1 cellular context compared by ENCODE assay signal in genomic region chrX:30889147-30890125, GRCh38.
TF ChIP-seq lines count a peak whose summit lies in the region.

A gene with protein sequence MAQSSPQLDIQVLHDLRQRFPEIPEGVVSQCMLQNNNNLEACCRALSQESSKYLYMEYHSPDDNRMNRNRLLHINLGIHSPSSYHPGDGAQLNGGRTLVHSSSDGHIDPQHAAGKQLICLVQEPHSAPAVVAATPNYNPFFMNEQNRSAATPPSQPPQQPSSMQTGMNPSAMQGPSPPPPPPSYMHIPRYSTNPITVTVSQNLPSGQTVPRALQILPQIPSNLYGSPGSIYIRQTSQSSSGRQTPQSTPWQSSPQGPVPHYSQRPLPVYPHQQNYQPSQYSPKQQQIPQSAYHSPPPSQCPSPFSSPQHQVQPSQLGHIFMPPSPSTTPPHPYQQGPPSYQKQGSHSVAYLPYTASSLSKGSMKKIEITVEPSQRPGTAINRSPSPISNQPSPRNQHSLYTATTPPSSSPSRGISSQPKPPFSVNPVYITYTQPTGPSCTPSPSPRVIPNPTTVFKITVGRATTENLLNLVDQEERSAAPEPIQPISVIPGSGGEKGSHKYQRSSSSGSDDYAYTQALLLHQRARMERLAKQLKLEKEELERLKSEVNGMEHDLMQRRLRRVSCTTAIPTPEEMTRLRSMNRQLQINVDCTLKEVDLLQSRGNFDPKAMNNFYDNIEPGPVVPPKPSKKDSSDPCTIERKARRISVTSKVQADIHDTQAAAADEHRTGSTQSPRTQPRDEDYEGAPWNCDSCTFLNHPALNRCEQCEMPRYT (minus strand): TSS chrX:30889254. CDS start chrX:30859588, 29,666 bp downstream.

TF ChIP-seq in HEK293, 187 proteins besides CTCF, POLR2A, EP300 and RAD21 (continued from another document and continues in another):
- TF ChIP-seq, protein P1, sequence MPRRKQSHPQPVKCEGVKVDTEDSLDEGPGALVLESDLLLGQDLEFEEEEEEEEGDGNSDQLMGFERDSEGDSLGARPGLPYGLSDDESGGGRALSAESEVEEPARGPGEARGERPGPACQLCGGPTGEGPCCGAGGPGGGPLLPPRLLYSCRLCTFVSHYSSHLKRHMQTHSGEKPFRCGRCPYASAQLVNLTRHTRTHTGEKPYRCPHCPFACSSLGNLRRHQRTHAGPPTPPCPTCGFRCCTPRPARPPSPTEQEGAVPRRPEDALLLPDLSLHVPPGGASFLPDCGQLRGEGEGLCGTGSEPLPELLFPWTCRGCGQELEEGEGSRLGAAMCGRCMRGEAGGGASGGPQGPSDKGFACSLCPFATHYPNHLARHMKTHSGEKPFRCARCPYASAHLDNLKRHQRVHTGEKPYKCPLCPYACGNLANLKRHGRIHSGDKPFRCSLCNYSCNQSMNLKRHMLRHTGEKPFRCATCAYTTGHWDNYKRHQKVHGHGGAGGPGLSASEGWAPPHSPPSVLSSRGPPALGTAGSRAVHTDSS (tag by site-specific recombination; IDR thresholded peaks at IDR 0.05) = no peak
- no peak for TF ChIP-seq TRIM28 (IDR thresholded peaks at IDR 0.05; ENCODE audit: borderline replicate concordance, low read length)
- no peak for TF ChIP-seq ZNF624 (tag by site-specific recombination; IDR thresholded peaks at IDR 0.05)
- TF ChIP-seq, protein P2, sequence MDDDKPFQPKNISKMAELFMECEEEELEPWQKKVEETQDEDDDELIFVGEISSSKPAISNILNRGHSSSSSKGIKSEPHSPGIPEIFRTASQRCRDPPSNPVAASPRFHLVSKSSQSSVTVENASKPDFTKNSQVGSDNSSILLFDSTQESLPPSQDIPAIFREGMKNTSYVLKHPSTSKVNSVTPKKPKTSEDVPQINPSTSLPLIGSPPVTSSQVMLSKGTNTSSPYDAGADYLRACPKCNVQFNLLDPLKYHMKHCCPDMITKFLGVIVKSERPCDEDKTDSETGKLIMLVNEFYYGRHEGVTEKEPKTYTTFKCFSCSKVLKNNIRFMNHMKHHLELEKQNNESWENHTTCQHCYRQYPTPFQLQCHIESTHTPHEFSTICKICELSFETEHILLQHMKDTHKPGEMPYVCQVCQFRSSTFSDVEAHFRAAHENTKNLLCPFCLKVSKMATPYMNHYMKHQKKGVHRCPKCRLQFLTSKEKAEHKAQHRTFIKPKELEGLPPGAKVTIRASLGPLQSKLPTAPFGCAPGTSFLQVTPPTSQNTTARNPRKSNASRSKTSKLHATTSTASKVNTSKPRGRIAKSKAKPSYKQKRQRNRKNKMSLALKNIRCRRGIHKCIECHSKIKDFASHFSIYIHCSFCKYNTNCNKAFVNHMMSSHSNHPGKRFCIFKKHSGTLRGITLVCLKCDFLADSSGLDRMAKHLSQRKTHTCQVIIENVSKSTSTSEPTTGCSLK (tag by site-specific recombination; IDR thresholded peaks at IDR 0.05) = no peak
- TF ChIP-seq ZSCAN16 (tag by site-specific recombination; IDR thresholded peaks at IDR 0.05) = no peak
- no peak for TF ChIP-seq ZNF121 (tag by site-specific recombination; IDR thresholded peaks at IDR 0.05)
- no peak for TF ChIP-seq FEZF1 (tag by site-specific recombination; IDR thresholded peaks at IDR 0.05)
- TF ChIP-seq, protein P3, sequence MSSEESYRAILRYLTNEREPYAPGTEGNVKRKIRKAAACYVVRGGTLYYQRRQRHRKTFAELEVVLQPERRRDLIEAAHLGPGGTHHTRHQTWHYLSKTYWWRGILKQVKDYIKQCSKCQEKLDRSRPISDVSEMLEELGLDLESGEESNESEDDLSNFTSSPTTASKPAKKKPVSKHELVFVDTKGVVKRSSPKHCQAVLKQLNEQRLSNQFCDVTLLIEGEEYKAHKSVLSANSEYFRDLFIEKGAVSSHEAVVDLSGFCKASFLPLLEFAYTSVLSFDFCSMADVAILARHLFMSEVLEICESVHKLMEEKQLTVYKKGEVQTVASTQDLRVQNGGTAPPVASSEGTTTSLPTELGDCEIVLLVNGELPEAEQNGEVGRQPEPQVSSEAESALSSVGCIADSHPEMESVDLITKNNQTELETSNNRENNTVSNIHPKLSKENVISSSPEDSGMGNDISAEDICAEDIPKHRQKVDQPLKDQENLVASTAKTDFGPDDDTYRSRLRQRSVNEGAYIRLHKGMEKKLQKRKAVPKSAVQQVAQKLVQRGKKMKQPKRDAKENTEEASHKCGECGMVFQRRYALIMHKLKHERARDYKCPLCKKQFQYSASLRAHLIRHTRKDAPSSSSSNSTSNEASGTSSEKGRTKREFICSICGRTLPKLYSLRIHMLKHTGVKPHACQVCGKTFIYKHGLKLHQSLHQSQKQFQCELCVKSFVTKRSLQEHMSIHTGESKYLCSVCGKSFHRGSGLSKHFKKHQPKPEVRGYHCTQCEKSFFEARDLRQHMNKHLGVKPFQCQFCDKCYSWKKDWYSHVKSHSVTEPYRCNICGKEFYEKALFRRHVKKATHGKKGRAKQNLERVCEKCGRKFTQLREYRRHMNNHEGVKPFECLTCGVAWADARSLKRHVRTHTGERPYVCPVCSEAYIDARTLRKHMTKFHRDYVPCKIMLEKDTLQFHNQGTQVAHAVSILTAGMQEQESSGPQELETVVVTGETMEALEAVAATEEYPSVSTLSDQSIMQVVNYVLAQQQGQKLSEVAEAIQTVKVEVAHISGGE (tag by site-specific recombination; conservative IDR thresholded peaks at IDR 0.05; ENCODE audit: low read depth) = peak; percentile 83
- no peak for TF ChIP-seq ZNF664 (tag by site-specific recombination; IDR thresholded peaks at IDR 0.05)
- no peak for TF ChIP-seq ZNF391 (tag by site-specific recombination; IDR thresholded peaks at IDR 0.05; ENCODE audit: borderline replicate concordance, low read depth)
- no peak for TF ChIP-seq ZNF785 (tag by site-specific recombination; IDR thresholded peaks at IDR 0.05)
- peak; percentile 16; the same call in 1 of the 2 replicates for TF ChIP-seq WT1 (tag by site-specific recombination; IDR thresholded peaks at IDR 0.05)
- no peak for TF ChIP-seq ZNF169 (tag by site-specific recombination; IDR thresholded peaks at IDR 0.05)
- TF ChIP-seq ZNF776 (tag by site-specific recombination; IDR thresholded peaks at IDR 0.05; ENCODE audit: borderline replicate concordance) = no peak
- TF ChIP-seq ZNF19 (tag by site-specific recombination; IDR thresholded peaks at IDR 0.05; ENCODE audit: low read depth) = no peak
- TF ChIP-seq, protein P4, sequence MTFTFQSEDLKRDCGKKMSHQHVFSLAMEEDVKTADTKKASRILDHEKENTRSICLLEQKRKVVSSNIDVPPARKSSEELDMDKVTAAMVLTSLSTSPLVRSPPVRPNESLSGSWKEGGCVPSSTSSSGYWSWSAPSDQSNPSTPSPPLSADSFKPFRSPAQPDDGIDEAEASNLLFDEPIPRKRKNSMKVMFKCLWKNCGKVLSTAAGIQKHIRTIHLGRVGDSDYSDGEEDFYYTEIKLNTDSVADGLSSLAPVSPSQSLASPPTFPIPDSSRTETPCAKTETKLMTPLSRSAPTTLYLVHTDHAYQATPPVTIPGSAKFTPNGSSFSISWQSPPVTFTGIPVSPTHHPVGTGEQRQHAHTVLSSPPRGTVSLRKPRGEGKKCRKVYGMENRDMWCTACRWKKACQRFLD (tag by site-specific recombination; IDR thresholded peaks at IDR 0.05) = no peak
- TF ChIP-seq ZNF560 (tag by site-specific recombination; IDR thresholded peaks at IDR 0.05; ENCODE audit: borderline replicate concordance) = no peak
- TF ChIP-seq ZNF623 (tag by site-specific recombination; IDR thresholded peaks at IDR 0.05) = no peak
- TF ChIP-seq ZNF274 (IDR thresholded peaks at IDR 0.05; ENCODE audit: low read length) = no peak
- no peak for TF ChIP-seq ZNF274 (tag by site-specific recombination; IDR thresholded peaks at IDR 0.05; ENCODE audit: borderline replicate concordance)
- peak; percentile 87 for TF ChIP-seq SP2 (tag by site-specific recombination; IDR thresholded peaks at IDR 0.05)
- no peak for TF ChIP-seq ATF2 (tag by site-specific recombination; IDR thresholded peaks at IDR 0.05; ENCODE audit: low read depth)
- no peak for TF ChIP-seq HOXC10 (CRISPR knock-in tag; IDR thresholded peaks at IDR 0.05)
- TF ChIP-seq ZNF792 (tag by site-specific recombination; IDR thresholded peaks at IDR 0.05) = no peak
- peak; percentile 70 for TF ChIP-seq ZNF335 (tag by site-specific recombination; conservative IDR thresholded peaks at IDR 0.05)
- peak; percentile 23; the same call in 1 of the 2 replicates for TF ChIP-seq KLF1 (tag by site-specific recombination; IDR thresholded peaks at IDR 0.05)
- no peak for TF ChIP-seq ZFP69B (tag by site-specific recombination; IDR thresholded peaks at IDR 0.05)
- peak; percentile 81 for TF ChIP-seq ZNF561 (tag by site-specific recombination; IDR thresholded peaks at IDR 0.05; ENCODE audit: borderline replicate concordance)
- no peak for TF ChIP-seq ZNF202 (tag by site-specific recombination; IDR thresholded peaks at IDR 0.05; ENCODE audit: borderline replicate concordance)
- no peak for TF ChIP-seq ZNF138 (tag by site-specific recombination; IDR thresholded peaks at IDR 0.05; ENCODE audit: borderline replicate concordance)
- TF ChIP-seq, protein P5, sequence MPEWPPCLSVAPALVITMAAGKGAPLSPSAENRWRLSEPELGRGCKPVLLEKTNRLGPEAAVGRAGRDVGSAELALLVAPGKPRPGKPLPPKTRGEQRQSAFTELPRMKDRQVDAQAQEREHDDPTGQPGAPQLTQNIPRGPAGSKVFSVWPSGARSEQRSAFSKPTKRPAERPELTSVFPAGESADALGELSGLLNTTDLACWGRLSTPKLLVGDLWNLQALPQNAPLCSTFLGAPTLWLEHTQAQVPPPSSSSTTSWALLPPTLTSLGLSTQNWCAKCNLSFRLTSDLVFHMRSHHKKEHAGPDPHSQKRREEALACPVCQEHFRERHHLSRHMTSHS (tag by site-specific recombination; IDR thresholded peaks at IDR 0.05) = no peak
- TF ChIP-seq ZBTB17 (tag by site-specific recombination; IDR thresholded peaks at IDR 0.05) = peak; percentile 90
- TF ChIP-seq ZNF426 (tag by site-specific recombination; IDR thresholded peaks at IDR 0.05) = no peak
- TF ChIP-seq, protein P6, sequence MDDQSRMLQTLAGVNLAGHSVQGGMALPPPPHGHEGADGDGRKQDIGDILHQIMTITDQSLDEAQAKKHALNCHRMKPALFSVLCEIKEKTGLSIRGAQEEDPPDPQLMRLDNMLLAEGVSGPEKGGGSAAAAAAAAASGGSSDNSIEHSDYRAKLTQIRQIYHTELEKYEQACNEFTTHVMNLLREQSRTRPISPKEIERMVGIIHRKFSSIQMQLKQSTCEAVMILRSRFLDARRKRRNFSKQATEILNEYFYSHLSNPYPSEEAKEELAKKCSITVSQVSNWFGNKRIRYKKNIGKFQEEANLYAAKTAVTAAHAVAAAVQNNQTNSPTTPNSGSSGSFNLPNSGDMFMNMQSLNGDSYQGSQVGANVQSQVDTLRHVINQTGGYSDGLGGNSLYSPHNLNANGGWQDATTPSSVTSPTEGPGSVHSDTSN (CRISPR knock-in tag; IDR thresholded peaks at IDR 0.05) = no peak; the same call in 1 of the 2 replicates
- TF ChIP-seq ZNF837 (tag by site-specific recombination; IDR thresholded peaks at IDR 0.05) = no peak
- TF ChIP-seq ZBTB7A (tag by site-specific recombination; IDR thresholded peaks at IDR 0.05; ENCODE audit: low read depth) = no peak
- TF ChIP-seq ZNF280D (tag by site-specific recombination; IDR thresholded peaks at IDR 0.05) = no peak
- TF ChIP-seq, protein P7, sequence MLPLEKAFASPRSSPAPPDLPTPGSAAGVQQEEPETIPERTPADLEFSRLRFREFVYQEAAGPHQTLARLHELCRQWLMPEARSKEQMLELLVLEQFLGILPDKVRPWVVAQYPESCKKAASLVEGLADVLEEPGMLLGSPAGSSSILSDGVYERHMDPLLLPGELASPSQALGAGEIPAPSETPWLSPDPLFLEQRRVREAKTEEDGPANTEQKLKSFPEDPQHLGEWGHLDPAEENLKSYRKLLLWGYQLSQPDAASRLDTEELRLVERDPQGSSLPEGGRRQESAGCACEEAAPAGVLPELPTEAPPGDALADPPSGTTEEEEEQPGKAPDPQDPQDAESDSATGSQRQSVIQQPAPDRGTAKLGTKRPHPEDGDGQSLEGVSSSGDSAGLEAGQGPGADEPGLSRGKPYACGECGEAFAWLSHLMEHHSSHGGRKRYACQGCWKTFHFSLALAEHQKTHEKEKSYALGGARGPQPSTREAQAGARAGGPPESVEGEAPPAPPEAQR (tag by site-specific recombination; IDR thresholded peaks at IDR 0.05) = no peak
- TF ChIP-seq ZNF596 (tag by site-specific recombination; IDR thresholded peaks at IDR 0.05) = no peak
- TF ChIP-seq MEIS1 (CRISPR knock-in tag; IDR thresholded peaks at IDR 0.05; ENCODE audit: borderline replicate concordance) = no peak
- no peak for TF ChIP-seq ZNF830 (tag by site-specific recombination; IDR thresholded peaks at IDR 0.05; ENCODE audit: low read depth)
- no peak for TF ChIP-seq ZNF48 (tag by site-specific recombination; IDR thresholded peaks at IDR 0.05)
- TF ChIP-seq ZNF112 (tag by site-specific recombination; IDR thresholded peaks at IDR 0.05) = no peak
